In the genomic region with DNA sequence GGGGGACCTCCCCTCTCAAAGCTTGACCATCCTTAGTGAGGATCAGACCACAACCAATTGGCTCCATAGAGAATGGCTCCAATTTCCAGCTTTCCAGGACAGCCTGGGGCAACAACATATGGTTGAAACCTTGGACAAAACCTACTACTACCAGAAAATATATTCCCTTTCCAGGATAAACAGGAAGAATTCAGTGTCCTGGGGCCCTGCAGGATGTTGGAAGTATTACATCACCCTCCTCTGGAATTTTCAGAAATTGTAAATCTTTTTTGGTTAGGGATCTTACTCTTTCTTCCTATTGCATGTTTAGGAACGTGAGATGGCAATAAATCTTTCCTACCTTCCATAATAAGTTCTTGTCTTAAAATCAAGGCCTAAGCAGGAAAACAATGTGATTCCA, we compare ENCODE assay signal across 22 cellular contexts.
DNase-seq lines count a peak whose midpoint lies in the region; ATAC-seq, FAIRE-seq and TF ChIP-seq lines count a peak whose summit lies in the region.
"Had no signal": no experiment of that assay in that cellular context is flagged by ENCODE, and none has a peak within 500 bp of the region (broad histone marks: within the 10 kb centered on the region; RNA-seq: fewer than 3 reads in every experiment).

No MANE protein-coding gene starts in this region.

- H4K5ac ChIP-seq in mesendoderm (ENCODE audit: low read length) = no peak overlapping the region

- H3K9me3 ChIP-seq in T-helper 17 cell (ENCODE audit: control insufficient read depth, low read length, poor library complexity, severe bottlenecking) = no peaks in the 10 kb centered on the region

- no CpG with 5 or more reads among the region's 1 CpG for WGBS in mesendoderm (ENCODE audit: extremely low coverage, insufficient coverage, low lambda C conversion rate)

- no peak for FAIRE-seq in frontal cortex (lab: Jason Lieb, UNC)
- FAIRE-seq: GM12892, GM18507, H54 had no signal

- H3K9ac ChIP-seq in mesendoderm (ENCODE audit: low read length) = no peak overlapping the region

- no peak overlapping the region for H3K27ac ChIP-seq in mesendoderm (ENCODE audit: low read depth, low read length)
- H3K27ac ChIP-seq: 22Rv1 had no signal

- H4K8ac ChIP-seq in mesendoderm (ENCODE audit: low read depth, low read length) = no peak overlapping the region

- H3K79me2 ChIP-seq in mesendoderm (ENCODE audit: control insufficient read depth, insufficient read depth, low read length) = no peaks in the 10 kb centered on the region

- peak; percentile 39 for TF ChIP-seq CTCF in HFFc6 (IDR thresholded peaks at IDR 0.05)
- peak; percentile 5 for TF ChIP-seq CTCF in epithelial cell of proximal tubule (conservative IDR thresholded peaks at IDR 0.05; ENCODE audit: low read depth, low read length)

- no peak overlapping the region for H3K4me3 ChIP-seq in epithelial cell of proximal tubule (ENCODE audit: low read depth, low read length)
- H3K4me3 ChIP-seq in mesendoderm (ENCODE audit: low read length) = no peak overlapping the region

- no peaks in the 10 kb centered on the region for H3K27me3 ChIP-seq in mesendoderm (ENCODE audit: insufficient read depth, low read length, poor library complexity)

- no peaks in the 10 kb centered on the region for H3K4me1 ChIP-seq in mesendoderm (ENCODE audit: control insufficient read depth, low read depth, low read length)

- H2BK120ac ChIP-seq in mesendoderm (ENCODE audit: low read depth, low read length) = no peak overlapping the region

- H2AK5ac ChIP-seq in mesendoderm (ENCODE audit: low read length) = no peak overlapping the region

- no peak overlapping the region for H3K4me2 ChIP-seq in mesendoderm (ENCODE audit: low read length)

- H3K4me1 Mint-ChIP-seq in HFFc6 (ENCODE audit: low read depth) (no peaks in the 10 kb centered on the region), T-helper 17 cell (no peaks in the 10 kb centered on the region)
- H3K4me1 Mint-ChIP-seq: B cell had no signal

- ATAC-seq in T-helper 17 cell (no peak), GM18517 (IDR thresholded peaks at IDR 0.05; ENCODE audit: unreplicated experiment) (no peak)

- H3K27ac Mint-ChIP-seq in HFFc6 = no peak overlapping the region
- H3K27ac Mint-ChIP-seq in T-helper 17 cell = no peak overlapping the region
- H3K27ac Mint-ChIP-seq: B cell had no signal

- no peak overlapping the region for H3K23ac ChIP-seq in mesendoderm (ENCODE audit: low read length)

- no peak overlapping the region for H2BK15ac ChIP-seq in mesendoderm (replicated peaks; ENCODE audit: low read depth)

- no peak overlapping the region for H2BK5ac ChIP-seq in mesendoderm (ENCODE audit: low read length)

- no peak overlapping the region for H3K56ac ChIP-seq in mesendoderm (ENCODE audit: low read length)

- peak overlapping the region; percentile 36 for H3K4ac ChIP-seq in mesendoderm (ENCODE audit: low read depth, low read length)

- H3K18ac ChIP-seq in mesendoderm (ENCODE audit: low read length) = no peak overlapping the region

- H3K36me3 Mint-ChIP-seq in HFFc6 (ENCODE audit: low read depth) (no peaks in the 10 kb centered on the region), T-helper 17 cell (ENCODE audit: low read depth) (no peaks in the 10 kb centered on the region)

- H3K36me3 ChIP-seq in mesendoderm (ENCODE audit: control insufficient read depth, insufficient read depth, low read length) = no peaks in the 10 kb centered on the region

- no peaks in the 10 kb centered on the region for H3K79me1 ChIP-seq in mesendoderm (ENCODE audit: low read length)

- H3K9me3 Mint-ChIP-seq in HFFc6 = no peaks in the 10 kb centered on the region

- H3K4me3 Mint-ChIP-seq in HFFc6 (no peak overlapping the region), T-helper 17 cell (no peak overlapping the region)
- H3K4me3 Mint-ChIP-seq: B cell had no signal

- H3K27me3 Mint-ChIP-seq in HFFc6 (ENCODE audit: insufficient read depth) (peaks cover 1% of the 10 kb centered on the region; the same call in 1 of the 2 replicates), T-helper 17 cell (no peaks in the 10 kb centered on the region)
- H3K27me3 Mint-ChIP-seq: B cell had no signal

- DNase-seq in DMS 273 (lab: John Stamatoyannopoulos, UW; ENCODE audit: unreplicated experiment) (peak; percentile 1), DMS 273 treated with DMSO at 0.1 percent for 48 hours (lab: John Stamatoyannopoulos, UW) (no peak), HFFc6 (no peak), epithelial cell of proximal tubule (ENCODE audit: low read depth) (no peak), mesendoderm (peak; percentile 14), frontal cortex (ENCODE audit: low spot score in 2 of 2) (no peak), T-helper 17 cell (no peak)
- DNase-seq: COR-L47, DMS153, EL, NCI-H1694 treated with DMSO at 0.1 percent for 48 hours, NCI-H2107, NCI-H510A, NCI-H748 treated with DMSO at 0.1 percent for 48 hours, OCI-M1, SHP77 had no signal

Comparison
In these comparisons a context has a peak if more than half of its experiments do, and no peak if none do; other contexts are left out.
1. DNase-seq: peak in DMS 273 (single experiment) and mesendoderm (single experiment); none in DMS 273 treated with DMSO at 0.1 percent for 48 hours (single experiment), HFFc6 (single experiment), epithelial cell of proximal tubule (single experiment), frontal cortex (0 of 2) and T-helper 17 cell (0 of 3).